In genomic region chr12:47068539-47068938, GRCh38 we compare ENCODE assay signal across 15 cellular contexts. TPM values are rescaled to one million over a fixed set of nuclear protein-coding genes. Genes with fewer than 3 reads are reported as not detected.
DNase-seq lines count a peak whose midpoint lies in the region; TF ChIP-seq lines count a peak whose summit lies in the region.
"Had no signal": no experiment of that assay in that cellular context is flagged by ENCODE, and none has a peak within 500 bp of the region (broad histone marks: within the 10 kb centered on the region; RNA-seq: fewer than 3 reads in every experiment).

No MANE protein-coding gene starts in this region.

- peak overlapping the region; percentile 61 for H2AFZ ChIP-seq in neural progenitor cell (replicated peaks)

- TF ChIP-seq CTCF in neural progenitor cell (IDR thresholded peaks at IDR 0.05): no peak

- no peaks in the 10 kb centered on the region for H3K9me3 ChIP-seq in HUES64 (ENCODE audit: insufficient read depth, low read depth, low read length)
- H3K9me3 ChIP-seq in neural progenitor cell (ENCODE audit: low read depth): no peaks in the 10 kb centered on the region
- H3K9me3 ChIP-seq: upper lobe of left lung had no signal

- peak overlapping the region; percentile 58 for H3K4me2 ChIP-seq in neural progenitor cell

- H3K27ac Mint-ChIP-seq in neural progenitor cell (no peak overlapping the region), immature natural killer cell (no peak overlapping the region)
- H3K27ac Mint-ChIP-seq: activated CD4-positive, alpha-beta T cell treated with anti-CD3 and anti-CD28 coated beads, Interleukin-2, amount 10 ng/mL, durations not matched to agents 24 days and 14 days had no signal

- H4K20me1 ChIP-seq in neural progenitor cell (ENCODE audit: low read depth): no peaks in the 10 kb centered on the region

- H3K4me1 ChIP-seq in HUES64 (ENCODE audit: insufficient read depth, low read length) (peaks cover 27% of the 10 kb centered on the region; the same call in 1 of the 2 replicates), neural progenitor cell (peaks cover 15% of the 10 kb centered on the region)
- H3K4me1 ChIP-seq: upper lobe of left lung had no signal

- H3K27me3 Mint-ChIP-seq in neural progenitor cell (ENCODE audit: insufficient read depth, low read depth) (no peaks in the 10 kb centered on the region), immature natural killer cell (ENCODE audit: low read depth in 3 of 3) (peaks cover 0 to 5% (median 2%) of the 10 kb centered on the region in 3 donors)
- H3K27me3 Mint-ChIP-seq: activated CD4-positive, alpha-beta T cell treated with anti-CD3 and anti-CD28 coated beads, Interleukin-2, amount 10 ng/mL, durations not matched to agents 24 days and 14 days; central memory CD8-positive, alpha-beta T cell had no signal

- H3K27me3 ChIP-seq in HUES64 (ENCODE audit: insufficient read depth, low read length): no peaks in the 10 kb centered on the region
- H3K27me3 ChIP-seq in neural progenitor cell: no peaks in the 10 kb centered on the region
- H3K27me3 ChIP-seq: upper lobe of left lung had no signal

- no peaks in the 10 kb centered on the region for H3K79me2 ChIP-seq in neural progenitor cell (ENCODE audit: low read depth)

- DNase-seq in AG20443 (ENCODE audit: low spot score) (peak; percentile 18), cerebellar cortex (ENCODE audit: low spot score) (peak; percentile 71), neural progenitor cell (ENCODE audit: low spot score) (peak; percentile 39), immature natural killer cell (no peak), superior temporal gyrus (ENCODE audit: extremely low spot score) (no peak), NCI-H1694 treated with DMSO at 0.1 percent for 48 hours (lab: John Stamatoyannopoulos, UW) (no peak), putamen (ENCODE audit: low spot score) (no peak)
- DNase-seq: activated CD4-positive, alpha-beta T cell treated with anti-CD3 and anti-CD28 coated beads, Interleukin-2, amount 10 ng/mL, durations not matched to agents 24 days and 14 days; activated T-cell treated with anti-CD3 and anti-CD28 coated beads for 4 hours; KG1; SHP77 treated with DMSO at 0.1 percent for 48 hours; upper lobe of left lung had no signal

- H3K4me3 ChIP-seq in HUES64 (ENCODE audit: low read length): no peak overlapping the region
- no peak overlapping the region for H3K4me3 ChIP-seq in neural progenitor cell
- H3K4me3 ChIP-seq: upper lobe of left lung had no signal

- H3K36me3 ChIP-seq in HUES64 (ENCODE audit: insufficient read depth, low read length) (no peaks in the 10 kb centered on the region), neural progenitor cell (no peaks in the 10 kb centered on the region)
- H3K36me3 ChIP-seq: upper lobe of left lung had no signal

- H3K27ac ChIP-seq in HUES64 (ENCODE audit: low read depth, low read length) (peak overlapping the region; percentile 11; the same call in 1 of the 2 replicates), neural progenitor cell (no peak overlapping the region)
- H3K27ac ChIP-seq: HL-60, upper lobe of left lung had no signal

- H3K9me3 Mint-ChIP-seq in neural progenitor cell (no peaks in the 10 kb centered on the region), immature natural killer cell (no peaks in the 10 kb centered on the region)
- H3K9me3 Mint-ChIP-seq: activated CD4-positive, alpha-beta T cell treated with anti-CD3 and anti-CD28 coated beads, Interleukin-2, amount 10 ng/mL, durations not matched to agents 24 days and 14 days; central memory CD8-positive, alpha-beta T cell had no signal

- H3K9ac ChIP-seq in HUES64 (ENCODE audit: low read depth, low read length) (no peak overlapping the region), neural progenitor cell (no peak overlapping the region)

- H3K4me1 Mint-ChIP-seq in neural progenitor cell (peaks cover 19% of the 10 kb centered on the region), immature natural killer cell (no peaks in the 10 kb centered on the region)
- H3K4me1 Mint-ChIP-seq: central memory CD8-positive, alpha-beta T cell had no signal

- WGBS in HUES64: 24% methylated on average over 6 of the region's 6 CpGs

- H3F3A ChIP-seq in neural progenitor cell (ENCODE audit: low read depth): peaks cover 16% of the 10 kb centered on the region

- H3K36me3 Mint-ChIP-seq in neural progenitor cell (no peaks in the 10 kb centered on the region), immature natural killer cell (no peaks in the 10 kb centered on the region)

- H3K4me3 Mint-ChIP-seq in neural progenitor cell (no peak overlapping the region), immature natural killer cell (no peak overlapping the region)
- H3K4me3 Mint-ChIP-seq: activated CD4-positive, alpha-beta T cell treated with anti-CD3 and anti-CD28 coated beads, Interleukin-2, amount 10 ng/mL, durations not matched to agents 24 days and 14 days; central memory CD8-positive, alpha-beta T cell had no signal

RNA-seq across cellular contexts. Expression of gene PCED1B, which starts 10.9 kb away (rescaled TPM):
- polyA plus RNA-seq in HUES64 (2013, experiment 1 of 2): 7.5 TPM
- polyA plus RNA-seq in HUES64 (2013, experiment 2 of 2): 7.9 TPM
- 0.25 and 3.1 TPM in 2 replicates for total RNA-seq in neural progenitor cell (ENCODE audit: low replicate concordance)
- 10 to 100 TPM in 1 of 3 donors, 1 to 10 TPM in 2; 3.2 to 26.4 (median 7.4) TPM for polyA plus RNA-seq in immature natural killer cell

RNA-seq across cellular contexts. Expression of gene AMIGO2, which starts 11.2 kb away (rescaled TPM):
- 9.4 TPM for polyA plus RNA-seq in HUES64 (2013, experiment 1 of 2)
- 11.3 TPM for polyA plus RNA-seq in HUES64 (2013, experiment 2 of 2)
- total RNA-seq in neural progenitor cell (ENCODE audit: low replicate concordance): 1.6 and 1.7 TPM in 2 replicates
- polyA plus RNA-seq in immature natural killer cell: 10 to 100 TPM in 2 of 3 donors, 1 to 10 TPM in 1; 6.5 to 13.3 (median 12.9) TPM

Comparison
In these comparisons a context has a peak if more than half of its experiments do, and no peak if none do; other contexts are left out.
1. DNase-seq: peak in AG20443 (single experiment), cerebellar cortex (single experiment) and neural progenitor cell (single experiment); none in immature natural killer cell (0 of 3), superior temporal gyrus (single experiment), NCI-H1694 treated with DMSO at 0.1 percent for 48 hours (single experiment) and putamen (single experiment).